Comparison of ENCODE assay signal across 23 cellular contexts in genomic region chr10:15118615-15119014, GRCh38. TPM values are rescaled to one million over a fixed set of nuclear protein-coding genes. Genes with fewer than 3 reads are reported as not detected.
"Had no signal": no experiment of that assay in that cellular context is flagged by ENCODE, and none has a peak within 500 bp of the region (broad histone marks: within the 10 kb centered on the region; RNA-seq: fewer than 3 reads in every experiment).

No MANE protein-coding gene starts in this region.

- DNase-seq: activated CD4-positive, alpha-beta T cell treated with anti-CD3 and anti-CD28 coated beads, Interleukin-2, amount 10 ng/mL, durations not matched to agents 7 days and 5 days; activated CD4-positive, CD25-positive, alpha-beta regulatory T cell treated with anti-CD3 and anti-CD28 coated beads, Interleukin-2, amount 50 U/mL, for 72 hours; activated CD8-positive, alpha-beta memory T cell treated with anti-CD3 and anti-CD28 coated beads, Interleukin-2, amount 10 ng/mL, durations not matched to agents 7 days and 5 days; activated CD8-positive, alpha-beta T cell treated with anti-CD3 and anti-CD28 coated beads for 36 hours; activated gamma-delta T cell; activated naive CD4-positive, alpha-beta T cell treated with anti-CD3 and anti-CD28 coated beads, Interleukin-2, amount 50 U/mL, for 16 hours; activated naive CD8-positive, alpha-beta T cell treated with anti-CD3 and anti-CD28 coated beads, Interleukin-2, amount 50 U/mL, for 24 hours; activated T-cell treated with anti-CD3 and anti-CD28 coated beads for 4 hours; cortex of kidney; hypothalamus; left ventricle myocardium inferior; naive thymus-derived CD8-positive, alpha-beta T cell; retina; stimulated activated CD4-positive, alpha-beta T cell treated with anti-CD3 and anti-CD28 coated beads, Interleukin-2, amount 100 ng/mL, for 48 hours; stimulated activated CD8-positive, alpha-beta memory T cell treated with anti-CD3 and anti-CD28 coated beads, Interleukin-4, amount 100 ng/mL, for 48 hours; stimulated activated naive CD4-positive, alpha-beta T cell; testis; trophoblast cell; uterus had no signal

- H3K27me3 Mint-ChIP-seq: activated CD4-positive, alpha-beta T cell treated with anti-CD3 and anti-CD28 coated beads, Interleukin-2, amount 10 ng/mL, durations not matched to agents 7 days and 5 days; activated CD8-positive, alpha-beta memory T cell treated with anti-CD3 and anti-CD28 coated beads, Interleukin-2, amount 10 ng/mL, durations not matched to agents 7 days and 5 days; activated CD8-positive, alpha-beta T cell treated with anti-CD3 and anti-CD28 coated beads for 36 hours; activated naive CD8-positive, alpha-beta T cell treated with anti-CD3 and anti-CD28 coated beads, Interleukin-2, amount 50 U/mL, for 24 hours; naive thymus-derived CD8-positive, alpha-beta T cell had no signal

- H3K36me3 ChIP-seq: uterus had no signal

- H3K4me3 ChIP-seq: cardiac muscle cell, gastroesophageal sphincter, left ventricle myocardium inferior, neural progenitor cell, testis, uterus had no signal

- H3K9me3 Mint-ChIP-seq: activated CD8-positive, alpha-beta T cell treated with anti-CD3 and anti-CD28 coated beads for 36 hours; activated naive CD8-positive, alpha-beta T cell treated with anti-CD3 and anti-CD28 coated beads, Interleukin-2, amount 50 U/mL, for 24 hours; naive thymus-derived CD8-positive, alpha-beta T cell; neural progenitor cell had no signal

- ATAC-seq: activated CD8-positive, alpha-beta memory T cell treated with anti-CD3 and anti-CD28 coated beads, Interleukin-2, amount 10 ng/mL, durations not matched to agents 7 days and 5 days; activated CD8-positive, alpha-beta T cell treated with anti-CD3 and anti-CD28 coated beads for 36 hours; activated naive CD8-positive, alpha-beta T cell treated with anti-CD3 and anti-CD28 coated beads, Interleukin-2, amount 50 U/mL, for 24 hours; gastroesophageal sphincter; naive thymus-derived CD8-positive, alpha-beta T cell had no signal

- H3K27ac Mint-ChIP-seq: activated CD4-positive, alpha-beta T cell treated with anti-CD3 and anti-CD28 coated beads, Interleukin-2, amount 10 ng/mL, durations not matched to agents 7 days and 5 days; activated CD8-positive, alpha-beta memory T cell treated with anti-CD3 and anti-CD28 coated beads, Interleukin-2, amount 10 ng/mL, durations not matched to agents 7 days and 5 days; activated CD8-positive, alpha-beta T cell treated with anti-CD3 and anti-CD28 coated beads for 36 hours; activated naive CD8-positive, alpha-beta T cell treated with anti-CD3 and anti-CD28 coated beads, Interleukin-2, amount 50 U/mL, for 24 hours; neural progenitor cell had no signal

- H3K27ac ChIP-seq: cardiac muscle cell, epithelial cell of prostate, gastroesophageal sphincter, left ventricle myocardium inferior, neural progenitor cell, testis, uterus had no signal

- H3K4me3 Mint-ChIP-seq: activated CD4-positive, alpha-beta T cell treated with anti-CD3 and anti-CD28 coated beads, Interleukin-2, amount 10 ng/mL, durations not matched to agents 7 days and 5 days; activated CD8-positive, alpha-beta memory T cell treated with anti-CD3 and anti-CD28 coated beads, Interleukin-2, amount 10 ng/mL, durations not matched to agents 7 days and 5 days; activated CD8-positive, alpha-beta T cell treated with anti-CD3 and anti-CD28 coated beads for 36 hours; activated naive CD8-positive, alpha-beta T cell treated with anti-CD3 and anti-CD28 coated beads, Interleukin-2, amount 50 U/mL, for 24 hours; naive thymus-derived CD8-positive, alpha-beta T cell; neural progenitor cell had no signal

- H3K27me3 ChIP-seq: cardiac muscle cell, gastroesophageal sphincter, neural progenitor cell, testis, uterus had no signal

- H3K9me3 ChIP-seq: gastroesophageal sphincter, testis, uterus had no signal

- H3K4me1 Mint-ChIP-seq: neural progenitor cell had no signal

- H3K4me1 ChIP-seq: gastroesophageal sphincter, left ventricle myocardium inferior, neural progenitor cell, testis, uterus had no signal

RNA-seq across cellular contexts. Expression of gene ACBD7, which starts 30.0 kb away (rescaled TPM):
- total RNA-seq: gastroesophageal sphincter, left ventricle myocardium inferior had no signal
